ENCODE assay signal across 10 cellular contexts in genomic region chr9:121440265-121440664, GRCh38. TPM values are rescaled to one million over a fixed set of nuclear protein-coding genes. Genes with fewer than 3 reads are reported as not detected.
DNase-seq lines count a peak whose midpoint lies in the region; ATAC-seq and TF ChIP-seq lines count a peak whose summit lies in the region.
"Had no signal": no experiment of that assay in that cellular context is flagged by ENCODE, and none has a peak within 500 bp of the region (broad histone marks: within the 10 kb centered on the region; RNA-seq: fewer than 3 reads in every experiment).

No MANE protein-coding gene starts in this region.

- no peaks in the 10 kb centered on the region for H4K20me1 ChIP-seq in GM23248 (ENCODE audit: insufficient read depth)
- no peaks in the 10 kb centered on the region for H4K20me1 ChIP-seq in OCI-LY3 (ENCODE audit: insufficient read depth, low read length)
- H4K20me1 ChIP-seq in osteoblast (ENCODE audit: insufficient read depth, low read length) = no peaks in the 10 kb centered on the region

- H3F3A ChIP-seq in GM23248 (ENCODE audit: insufficient read depth) = no peaks in the 10 kb centered on the region

- H3K4me1 ChIP-seq in GM23248 (ENCODE audit: insufficient read depth) = no peaks in the 10 kb centered on the region
- no peaks in the 10 kb centered on the region for H3K4me1 ChIP-seq in OCI-LY3 (ENCODE audit: low read length)
- H3K4me1 ChIP-seq in osteoblast (ENCODE audit: insufficient read depth, low read length) = no peaks in the 10 kb centered on the region

- H3K4me3 ChIP-seq in GM23248 (no peak overlapping the region), OCI-LY3 (ENCODE audit: low read length) (no peak overlapping the region), epithelial cell of esophagus (ENCODE audit: low read length) (no peak overlapping the region), osteoblast (ENCODE audit: insufficient read depth, low read length) (no peak overlapping the region)

- H3K9ac ChIP-seq in GM23248 (no peak overlapping the region), OCI-LY3 (ENCODE audit: low read length) (no peak overlapping the region)

- ATAC-seq in HG03457 (IDR thresholded peaks at IDR 0.05; ENCODE audit: unreplicated experiment) = no peak

- H3K79me2 ChIP-seq in GM23248 (ENCODE audit: insufficient read depth) = no peaks in the 10 kb centered on the region
- H3K79me2 ChIP-seq in OCI-LY3 (ENCODE audit: low read length) = no peaks in the 10 kb centered on the region
- H3K79me2 ChIP-seq in osteoblast (ENCODE audit: insufficient read depth, low read length) = no peaks in the 10 kb centered on the region

- in situ Hi-C loops in GM23248 (cut with MboI) = no loop called here

- H2AFZ ChIP-seq in GM23248 (no peak overlapping the region), OCI-LY3 (ENCODE audit: low read depth, low read length) (no peak overlapping the region), osteoblast (ENCODE audit: low read length) (no peak overlapping the region)

- 70 to 71% methylated on average over 7 of the region's 7 CpGs for WGBS in GM23248 (ENCODE audit: low coverage in 1 of 2, low lambda C conversion rate in 2 of 2, missing lambda C conversion rate in 2 of 2), 2 experiments

- no peaks in the 10 kb centered on the region for H3K9me3 ChIP-seq in GM23248 (ENCODE audit: low read depth)
- H3K9me3 ChIP-seq in OCI-LY3 (ENCODE audit: insufficient read depth, low read length) = no peaks in the 10 kb centered on the region
- no peaks in the 10 kb centered on the region for H3K9me3 ChIP-seq in osteoblast (ENCODE audit: low read depth, low read length)

- H3K9me2 ChIP-seq in GM23248 (ENCODE audit: insufficient read depth) = no peaks in the 10 kb centered on the region

- peaks cover 69% of the 10 kb centered on the region for H3K27me3 ChIP-seq in GM23248 (replicated peaks; ENCODE audit: insufficient read depth)
- peaks cover 12% of the 10 kb centered on the region; the same call in 1 of the 2 replicates for H3K27me3 ChIP-seq in OCI-LY3 (ENCODE audit: low read depth, low read length)
- H3K27me3 ChIP-seq in osteoblast (ENCODE audit: insufficient read depth, low read length) = peaks cover 50% of the 10 kb centered on the region

- DNase-seq in GM23248 (peak; percentile 26), epithelial cell of esophagus (ENCODE audit: low read depth) (peak; percentile 22), osteoblast (ENCODE audit: insufficient read length, low spot score, missing footprints) (no peak), NCI-H1048 (lab: John Stamatoyannopoulos, UW) (no peak), MV-4-11 (lab: John Stamatoyannopoulos, UW) (no peak)
- DNase-seq in activated CD4-positive, alpha-beta T cell treated with anti-CD3 and anti-CD28 coated beads, Interleukin-2, amount 50 U/mL, for 48 hours = no peak
- DNase-seq: activated B cell treated with CpG ODN at 0.5 μM for 24 hours, mammary epithelial cell had no signal

- H3K27ac ChIP-seq in GM23248 (no peak overlapping the region), OCI-LY3 (ENCODE audit: low read length) (no peak overlapping the region), osteoblast (ENCODE audit: low read depth, low read length) (no peak overlapping the region)

- H3K36me3 ChIP-seq in GM23248 (ENCODE audit: low read depth) (no peaks in the 10 kb centered on the region), OCI-LY3 (replicated peaks; ENCODE audit: low read depth, low read length) (no peaks in the 10 kb centered on the region), osteoblast (ENCODE audit: insufficient read depth, low read length) (no peaks in the 10 kb centered on the region)

- H3K4me2 ChIP-seq in GM23248 (ENCODE audit: unreplicated experiment) (no peak overlapping the region), OCI-LY3 (ENCODE audit: low read length) (no peak overlapping the region), osteoblast (ENCODE audit: insufficient read depth, low read length) (no peak overlapping the region)

- TF ChIP-seq CTCF in OCI-LY3 (IDR thresholded peaks at IDR 0.05; ENCODE audit: low read depth, low read length) = 0 out of 2 replicates have a peak, but pooled peaks have one; percentile 8
- TF ChIP-seq CTCF in epithelial cell of esophagus (IDR thresholded peaks at IDR 0.05; ENCODE audit: insufficient read depth, low read depth, low read length, missing control alignments) = no peak
- TF ChIP-seq CTCF in osteoblast (IDR thresholded peaks at IDR 0.05; ENCODE audit: extremely low read depth, low read depth, low read length) = peak; percentile 22

RNA-seq across cellular contexts. Expression of gene GGTA1, which starts 59.4 kb away (rescaled TPM):
- not detected in 2 replicates for total RNA-seq in GM23248 (2014; rRNA removed; shearing (Covaris generic))
- not detected in 2 replicates for polyA plus RNA-seq in GM23248 (2016; fragmentation: Nextera tagmentation; extraction: Ambion mirVana)
- not detected in 2 replicates for total RNA-seq in osteoblast
- total RNA-seq: activated B cell treated with CpG ODN at 0.5 μM for 24 hours, mammary epithelial cell had no signal
- polyA plus RNA-seq: mammary epithelial cell had no signal

Comparison
In these comparisons a context has a peak if more than half of its experiments do, and no peak if none do; other contexts are left out.
1. DNase-seq: peak in GM23248 (single experiment) and epithelial cell of esophagus (single experiment); none in osteoblast (single experiment), NCI-H1048 (single experiment), activated CD4-positive, alpha-beta T cell treated with anti-CD3 and anti-CD28 coated beads, Interleukin-2, amount 50 U/mL, for 48 hours (0 of 2) and MV-4-11 (single experiment).